In genomic region chr10:32955299-32955772, GRCh38 we compare ENCODE assay signal across 8 cellular contexts. TPM values are rescaled to one million over a fixed set of nuclear protein-coding genes. Genes with fewer than 3 reads are reported as not detected.
DNase-seq lines count a peak whose midpoint lies in the region; ATAC-seq, FAIRE-seq and TF ChIP-seq lines count a peak whose summit lies in the region.

No MANE protein-coding gene starts in this region.

- H3K36me3 Mint-ChIP-seq in CD8-positive, alpha-beta memory T cell, result peaks cover 0 to 12% (median 10%) of the 10 kb centered on the region in 3 donors

- no peak for TF ChIP-seq POLR2A in endothelial cell of umbilical vein (IDR thresholded peaks at IDR 0.05; ENCODE audit: low read depth, low read length)

- intact Hi-C loops in endothelial cell of umbilical vein (cut with micrococcal nuclease), result loop anchor here (5.0 kb wide), 1 partner anchor 297 kb away; no protein-coding TSS in a partner anchor

- H2AFZ ChIP-seq in endothelial cell of umbilical vein (ENCODE audit: low read depth, low read length) (no peak overlapping the region), osteoblast (ENCODE audit: low read length) (no peak overlapping the region)

- POLR2A ChIA-PET in CD8-positive, alpha-beta memory T cell (lab: Charles Lee), result no interaction called here
- POLR2A ChIA-PET in endothelial cell of umbilical vein (lab: Charles Lee), result interaction anchor here (0.9 to 2.3 kb wide), 3 partner anchors 24 to 30 kb away, joined by 3 to 21 read pairs (median 4); no protein-coding TSS in a partner anchor

- H3K4me2 ChIP-seq in endothelial cell of umbilical vein (ENCODE audit: insufficient read depth, low read length) (peak overlapping the region; percentile 99), osteoblast (ENCODE audit: insufficient read depth, low read length) (peak overlapping the region; percentile 93)

- no peak for DNase-seq in CD8-positive, alpha-beta memory T cell
- DNase-seq in NCI-H69 (lab: John Stamatoyannopoulos, UW) (peak; percentile 7), endothelial cell of umbilical vein (ENCODE audit: low read depth, low spot score) (peak; percentile 49), osteoblast (ENCODE audit: insufficient read length, low spot score, missing footprints) (no peak), NAMALWA (ENCODE audit: low spot score) (no peak)

- H3K27me3 ChIP-seq in CD8-positive, alpha-beta memory T cell (ENCODE audit: insufficient read depth, low read length, poor library complexity, severe bottlenecking), result no peaks in the 10 kb centered on the region
- H3K27me3 ChIP-seq in endothelial cell of umbilical vein (ENCODE audit: control insufficient read depth in 2 of 2, insufficient read depth in 2 of 2, low read length in 2 of 2) (no peaks in the 10 kb centered on the region), osteoblast (ENCODE audit: insufficient read depth, low read length) (no peaks in the 10 kb centered on the region)

- H4K20me1 ChIP-seq in endothelial cell of umbilical vein (replicated peaks; ENCODE audit: control insufficient read depth, extremely low read depth, insufficient read depth, low read length) (peaks cover 28% of the 10 kb centered on the region), osteoblast (ENCODE audit: insufficient read depth, low read length) (peaks cover 65% of the 10 kb centered on the region)

- H3K4me1 Mint-ChIP-seq in CD8-positive, alpha-beta memory T cell, result peaks cover 76 to 84% (median 78%) of the 10 kb centered on the region in 3 donors

- TF ChIP-seq CTCF in endothelial cell of umbilical vein (IDR thresholded peaks at IDR 0.05; ENCODE audit: extremely low read depth in 1 of 2, insufficient read depth in 1 of 2, low read depth in 1 of 2, low read length in 2 of 2), result no peak
- TF ChIP-seq CTCF in osteoblast (IDR thresholded peaks at IDR 0.05; ENCODE audit: extremely low read depth, low read depth, low read length), result no peak

- H3K27ac ChIP-seq in CD8-positive, alpha-beta memory T cell (ENCODE audit: low read depth, low read length), result peak overlapping the region; percentile 55
- H3K27ac ChIP-seq in endothelial cell of umbilical vein (ENCODE audit: insufficient read depth, low read depth, low read length), result peak overlapping the region; percentile 13
- H3K27ac ChIP-seq in osteoblast (ENCODE audit: low read depth, low read length), result peak overlapping the region; percentile 98

- peak overlapping the region; percentile 1 to 93 (median 73) for H3K27ac Mint-ChIP-seq in CD8-positive, alpha-beta memory T cell

- H3K4me3 ChIP-seq in CD8-positive, alpha-beta memory T cell (ENCODE audit: low read length), result peak overlapping the region; percentile 37
- peak overlapping the region; percentile 21 to 100 (median 99) for H3K4me3 ChIP-seq in endothelial cell of umbilical vein (replicated peaks in 1 of 3; ENCODE audit: insufficient read depth in 1 of 3, low read depth in 1 of 3, low read length in 3 of 3)
- H3K4me3 ChIP-seq in osteoblast (ENCODE audit: insufficient read depth, low read length), result peak overlapping the region; percentile 95

- no peaks in the 10 kb centered on the region for H3K9me3 ChIP-seq in CD8-positive, alpha-beta memory T cell (ENCODE audit: low read length)
- H3K9me3 ChIP-seq in endothelial cell of umbilical vein (replicated peaks; ENCODE audit: control insufficient read depth, insufficient read depth, low read length) (no peaks in the 10 kb centered on the region), osteoblast (ENCODE audit: low read depth, low read length) (no peaks in the 10 kb centered on the region)

- peak overlapping the region; percentile 73 to 93 (median 84) for H3K4me3 Mint-ChIP-seq in CD8-positive, alpha-beta memory T cell

- no peaks in the 10 kb centered on the region for H3K9me3 Mint-ChIP-seq in CD8-positive, alpha-beta memory T cell

- no peaks in the 10 kb centered on the region for H3K9me1 ChIP-seq in endothelial cell of umbilical vein (replicated peaks; ENCODE audit: control insufficient read depth, extremely low read depth, insufficient read depth, low read length)

- BruUV-seq in endothelial cell of umbilical vein (replicated peaks; lab: Mats Ljungman, UMichigan), result no TSS peak

- peaks cover 0 to 1% of the 10 kb centered on the region in 2 donors for H3K27me3 Mint-ChIP-seq in CD8-positive, alpha-beta memory T cell

- CTCF ChIA-PET in CD8-positive, alpha-beta memory T cell (lab: Charles Lee), result interaction anchor here (1.4 to 2.8 kb wide), 2 partner anchors 25 to 51 kb away, joined by 3 to 11 read pairs; no protein-coding TSS in a partner anchor
- CTCF ChIA-PET in endothelial cell of umbilical vein (lab: Charles Lee), result interaction anchor here (1.2 to 3.3 kb wide), 4 partner anchors 26 to 54 kb away, joined by 3 to 22 read pairs (median 5); no protein-coding TSS in a partner anchor

- H3K9ac ChIP-seq in endothelial cell of umbilical vein (replicated peaks; ENCODE audit: extremely low read depth, insufficient read depth, low read length), result peak overlapping the region; percentile 100

- H3K36me3 ChIP-seq in CD8-positive, alpha-beta memory T cell (ENCODE audit: insufficient read depth, low read length), result no peaks in the 10 kb centered on the region
- no peaks in the 10 kb centered on the region for H3K36me3 ChIP-seq in endothelial cell of umbilical vein (ENCODE audit: control insufficient read depth in 2 of 2, extremely low read depth in 1 of 2, insufficient read depth in 2 of 2, low read length in 2 of 2)
- H3K36me3 ChIP-seq in osteoblast (ENCODE audit: insufficient read depth, low read length), result peaks cover 15% of the 10 kb centered on the region

- H3K79me2 ChIP-seq in endothelial cell of umbilical vein (ENCODE audit: control insufficient read depth, insufficient read depth, low read length) (peaks cover 94% of the 10 kb centered on the region), osteoblast (ENCODE audit: insufficient read depth, low read length) (peaks cover 95% of the 10 kb centered on the region)

- FAIRE-seq in endothelial cell of umbilical vein (lab: Jason Lieb, UNC), result no peak

- peaks cover 43% of the 10 kb centered on the region for H3K4me1 ChIP-seq in CD8-positive, alpha-beta memory T cell (ENCODE audit: insufficient read depth, low read length)
- H3K4me1 ChIP-seq in endothelial cell of umbilical vein (ENCODE audit: control insufficient read depth, extremely low read depth, insufficient read depth, low read length), result peaks cover 69% of the 10 kb centered on the region
- peaks cover 62% of the 10 kb centered on the region for H3K4me1 ChIP-seq in osteoblast (ENCODE audit: insufficient read depth, low read length)

- no peak for ATAC-seq in HG03196 (IDR thresholded peaks at IDR 0.05; ENCODE audit: unreplicated experiment)
- no peak for ATAC-seq in HG03442 (IDR thresholded peaks at IDR 0.05; ENCODE audit: unreplicated experiment)
- ATAC-seq in HG02884 (IDR thresholded peaks at IDR 0.05; ENCODE audit: unreplicated experiment), result no peak

- dilution Hi-C loops in endothelial cell of umbilical vein (cut with MboI; ENCODE audit: extremely low pct_ligation_motif_present, low sequenced_read_pairs), result no loop called here

TF ChIP-seq in endothelial cell of umbilical vein, 7 proteins besides CTCF, POLR2A, EP300 and RAD21:
- TF ChIP-seq GATA2 (IDR thresholded peaks at IDR 0.05; ENCODE audit: insufficient read depth, insufficient read length, low read depth, low read length), result no peak
- no peak for TF ChIP-seq EZH2 (IDR thresholded peaks at IDR 0.05; ENCODE audit: borderline replicate concordance, low read depth, low read length, severe bottlenecking)
- no peak for TF ChIP-seq MAX (IDR thresholded peaks at IDR 0.05; ENCODE audit: insufficient read depth, insufficient read length)
- no peak for TF ChIP-seq MYC (IDR thresholded peaks at IDR 0.05; ENCODE audit: low read depth, low read length)

RNA-seq across cellular contexts. Expression of gene ITGB1, which starts 2.7 kb away (rescaled TPM):
- total RNA-seq in CD8-positive, alpha-beta memory T cell, result 10 to 100 TPM; 75.5 to 82.1 TPM
- 342 TPM for polyA plus RNA-seq in CD8-positive, alpha-beta memory T cell
- total RNA-seq in endothelial cell of umbilical vein (1,125 and 1,147 TPM in 2 replicates), osteoblast (1,572 and 1,742 TPM in 2 replicates)
- 313 and 424 TPM in 2 replicates for polyA plus RNA-seq in endothelial cell of umbilical vein
- 480 and 502 TPM in 2 replicates for polyA plus RNA-seq in endothelial cell of umbilical vein (2011; cell fraction: cytosol; rRNA removed)
- polyA plus RNA-seq in endothelial cell of umbilical vein (2011; cell fraction: nucleus; rRNA removed), result 255 and 459 TPM in 2 replicates
- 1,054 and 1,144 TPM in 2 replicates for polyA plus RNA-seq in endothelial cell of umbilical vein (2012)
- 909 and 1,209 TPM in 2 replicates for polyA minus RNA-seq in endothelial cell of umbilical vein
- polyA minus RNA-seq in endothelial cell of umbilical vein (2011; cell fraction: cytosol; rRNA and poly(A)+ RNA removed), result 134 TPM
- polyA minus RNA-seq in endothelial cell of umbilical vein (2011; cell fraction: nucleus; rRNA and poly(A)+ RNA removed), result 270 and 336 TPM in 2 replicates

Comparison
In these comparisons a context has a peak if more than half of its experiments do, and no peak if none do; other contexts are left out.
1. DNase-seq: peak in NCI-H69 (single experiment) and endothelial cell of umbilical vein (single experiment); none in CD8-positive, alpha-beta memory T cell (0 of 5), osteoblast (single experiment) and NAMALWA (single experiment).
2. H3K27ac ChIP-seq: peak in every context shown above with its lines; median percentile 98 in osteoblast; 55 in CD8-positive, alpha-beta memory T cell; 13 in endothelial cell of umbilical vein.
3. H3K4me3 ChIP-seq: peak in every context shown above with its lines; median percentile 99 in endothelial cell of umbilical vein; 95 in osteoblast; 37 in CD8-positive, alpha-beta memory T cell.
4. RNA of gene ITGB1, which starts 2.7 kb away (total RNA-seq): 1,572 to 1,742 TPM in osteoblast and 1,125 to 1,147 TPM in endothelial cell of umbilical vein; 75.5 to 82.1 TPM in CD8-positive, alpha-beta memory T cell; every median in the first group is over 10 times any median in the second.